Comparison of ENCODE assay signal across 20 cellular contexts in the genomic region with DNA sequence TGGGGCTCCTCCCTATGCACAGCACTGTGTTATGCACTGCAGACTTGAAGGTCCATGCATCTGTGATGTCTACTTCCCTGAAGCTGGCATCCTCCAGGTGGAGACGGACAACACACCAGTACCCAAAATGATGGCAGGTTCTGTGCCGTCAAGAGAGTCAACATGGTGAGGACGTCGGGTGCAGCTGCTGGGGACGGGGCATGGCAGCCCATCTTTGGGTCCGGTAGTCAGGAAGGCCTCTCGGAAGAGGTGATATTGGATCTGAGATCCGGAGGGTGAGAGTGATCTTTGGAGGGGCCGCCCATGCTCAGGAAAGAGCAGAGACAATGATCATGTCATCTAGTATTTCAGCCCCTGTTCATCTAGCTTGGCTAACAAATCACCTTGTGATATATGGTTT.
"Had no signal": no experiment of that assay in that cellular context is flagged by ENCODE, and none has a peak within 500 bp of the region (broad histone marks: within the 10 kb centered on the region; RNA-seq: fewer than 3 reads in every experiment).

No MANE protein-coding gene starts in this region.

- H3K36me3 Mint-ChIP-seq: naive thymus-derived CD4-positive, alpha-beta T cell had no signal

- H3K4me3 Mint-ChIP-seq: naive thymus-derived CD4-positive, alpha-beta T cell; stimulated activated naive CD8-positive, alpha-beta T cell treated with anti-CD3 and anti-CD28 coated beads, Interleukin-15, amount 100 ng/mL, for 72 hours had no signal

- DNase-seq: dorsolateral prefrontal cortex; effector CD4-positive, alpha-beta T cell; mesenchymal stem cell; midbrain; naive thymus-derived CD4-positive, alpha-beta T cell; right lobe of liver; small intestine; stimulated activated CD4-positive, alpha-beta T cell treated with anti-CD3 and anti-CD28 coated beads, Interleukin-12 subunit alpha, Interleukin-12 subunit beta, amount 100 ng/mL, for 4 hours; stimulated activated CD4-positive, alpha-beta T cell treated with anti-CD3 and anti-CD28 coated beads, Interleukin-1b, Interleukin-23, amount 100 ng/mL, for 48 hours; stimulated activated CD4-positive, alpha-beta T cell treated with anti-CD3 and anti-CD28 coated beads, Interleukin-4, amount 100 ng/mL, for 1 hour; stimulated activated CD8-positive, alpha-beta memory T cell treated with anti-CD3 and anti-CD28 coated beads, Interleukin-4, amount 100 ng/mL, for 48 hours; stimulated activated naive CD4-positive, alpha-beta T cell; stimulated activated naive CD8-positive, alpha-beta T cell treated with anti-CD3 and anti-CD28 coated beads, Interleukin-15, amount 100 ng/mL, for 72 hours; thyroid gland; trophoblast cell had no signal

- ATAC-seq: left lobe of liver; naive thymus-derived CD4-positive, alpha-beta T cell; pancreas; right lobe of liver; stimulated activated naive CD8-positive, alpha-beta T cell treated with anti-CD3 and anti-CD28 coated beads, Interleukin-15, amount 100 ng/mL, for 72 hours had no signal

- H3K27ac ChIP-seq: dorsolateral prefrontal cortex, neutrophil, pancreas, right lobe of liver, thyroid gland, vagina had no signal

- H3K9me3 ChIP-seq: neutrophil, pancreas, right lobe of liver, thyroid gland, vagina had no signal

- H3K4me3 ChIP-seq: dorsolateral prefrontal cortex, pancreas, right lobe of liver, thyroid gland, vagina had no signal

- H3K27ac Mint-ChIP-seq: naive thymus-derived CD4-positive, alpha-beta T cell; progenitor cell of endocrine pancreas had no signal

- H3K9me3 Mint-ChIP-seq: stimulated activated naive CD8-positive, alpha-beta T cell treated with anti-CD3 and anti-CD28 coated beads, Interleukin-15, amount 100 ng/mL, for 72 hours had no signal

- H3K4me1 Mint-ChIP-seq: stimulated activated naive CD8-positive, alpha-beta T cell treated with anti-CD3 and anti-CD28 coated beads, Interleukin-15, amount 100 ng/mL, for 72 hours had no signal

- H3K27me3 ChIP-seq: pancreas, right lobe of liver, thyroid gland, vagina had no signal

- H3K36me3 ChIP-seq: neutrophil, pancreas, right lobe of liver, thyroid gland, vagina had no signal
